In genomic region chr17:75077490-75078096, GRCh38 we compare ENCODE assay signal across 1 cellular context.
TF ChIP-seq lines count a peak whose summit lies in the region.

No MANE protein-coding gene starts in this region.

TF ChIP-seq in GM12878, 131 proteins besides CTCF, POLR2A, EP300 and RAD21 (continued from another document):
- TF ChIP-seq TARDBP (IDR thresholded peaks at IDR 0.05; ENCODE audit: borderline replicate concordance) (0 out of 2 replicates have a peak, but pooled peaks have one; percentile 13), ZBTB33 (IDR thresholded peaks at IDR 0.05) (no peak), BACH1 (IDR thresholded peaks at IDR 0.05; ENCODE audit: borderline replicate concordance) (peak; percentile 41; the same call in 1 of the 2 replicates), IKZF2 (IDR thresholded peaks at IDR 0.05) (peak; percentile 37 to 42; a peak in 3 of 4 replicates), EED (IDR thresholded peaks at IDR 0.05; ENCODE audit: low read depth) (peak; percentile 64; the same call in 1 of the 2 replicates), E2F8 (IDR thresholded peaks at IDR 0.05; ENCODE audit: low read depth, partially characterized antibody) (no peak), CREM (IDR thresholded peaks at IDR 0.05; ENCODE audit: low read depth) (no peak), SP1 (IDR thresholded peaks at IDR 0.05; ENCODE audit: low read depth, low read length) (no peak), JUND (IDR thresholded peaks at IDR 0.05; ENCODE audit: low read depth, low read length) (no peak), NR2F1 (conservative IDR thresholded peaks at IDR 0.05) (0 out of 2 replicates have a peak, but pooled peaks have one; percentile 9), BMI1 (IDR thresholded peaks at IDR 0.05; ENCODE audit: borderline replicate concordance) (no peak), FOS (IDR thresholded peaks at IDR 0.05; ENCODE audit: borderline replicate concordance, extremely low read depth, insufficient read length) (no peak), SRF (IDR thresholded peaks at IDR 0.05; ENCODE audit: low read depth in 2 of 2, low read length in 2 of 2) (peak; percentile 21 to 62; a peak in 1 of 4 replicates), GATAD2B (conservative IDR thresholded peaks at IDR 0.05; ENCODE audit: low read depth) (peak; percentile 66; the same call in 1 of the 2 replicates), PBX3 (IDR thresholded peaks at IDR 0.05; ENCODE audit: insufficient replicate concordance, low read depth, low read length) (no peak), SPI1 (IDR thresholded peaks at IDR 0.05; ENCODE audit: borderline replicate concordance, insufficient read depth, low read depth, low read length) (no peak), RBBP5 (conservative IDR thresholded peaks at IDR 0.05) (no peak), HDAC6 (IDR thresholded peaks at IDR 0.05; ENCODE audit: unreplicated experiment) (no peak), MLLT1 (IDR thresholded peaks at IDR 0.05) (no peak), STAT1 (conservative IDR thresholded peaks at IDR 0.05) (no peak; the same call in 1 of the 2 replicates), BCL11A (IDR thresholded peaks at IDR 0.05; ENCODE audit: low read depth, low read length) (peak; percentile 28; the same call in 1 of the 2 replicates), PML (IDR thresholded peaks at IDR 0.05; ENCODE audit: low read length) (no peak), TCF3 (IDR thresholded peaks at IDR 0.05; ENCODE audit: borderline replicate concordance, insufficient read depth, low read depth, low read length) (no peak)
